ENCODE assay signal across 8 cellular contexts in genomic region chrX:110317820-110318663, GRCh38. TPM values are rescaled to one million over a fixed set of nuclear protein-coding genes. Genes with fewer than 3 reads are reported as not detected.
A peak's percentile ranks its signal among the peaks of the same experiment; 100 is the strongest.
DNase-seq lines count a peak whose midpoint lies in the region; ATAC-seq and TF ChIP-seq lines count a peak whose summit lies in the region.

TSS of gene AMMECR1 (minus strand) at chrX:110318085. CDS start at chrX:110318071, 14 bp downstream.

- peak within 1 kb of the TSS; percentile 21 for H3K27ac ChIP-seq in cingulate gyrus (ENCODE audit: low read depth, low read length)

- H3K4me3 Mint-ChIP-seq in activated CD4-positive, alpha-beta T cell treated with anti-CD3 and anti-CD28 coated beads for 36 hours = peak within 1 kb of the TSS; percentile 88

- H3K27me3 Mint-ChIP-seq in activated CD4-positive, alpha-beta T cell treated with anti-CD3 and anti-CD28 coated beads for 36 hours = no peaks in the 10 kb centered on the region

- peak; percentile 84 for TF ChIP-seq POLR2A in GM19193 (IDR thresholded peaks at IDR 0.05; ENCODE audit: extremely low read depth, insufficient read depth, insufficient read length)

- CTCF ChIA-PET in activated CD4-positive, alpha-beta T cell treated with anti-CD3 and anti-CD28 coated beads for 36 hours (lab: Charles Lee) = interaction anchor here (0.7 to 1.2 kb wide), 3 partner anchors 89 to 926 kb away, joined by 3 to 4 read pairs (median 4); no protein-coding TSS in a partner anchor

- H3K4me1 Mint-ChIP-seq in activated CD4-positive, alpha-beta T cell treated with anti-CD3 and anti-CD28 coated beads for 36 hours = peaks cover 22% of the 10 kb centered on the region

- H3K27ac Mint-ChIP-seq in activated CD4-positive, alpha-beta T cell treated with anti-CD3 and anti-CD28 coated beads for 36 hours = peak within 1 kb of the TSS; percentile 97

- peak; percentile 48 to 60 for DNase-seq in AML-193 (lab: John Stamatoyannopoulos, UW)
- DNase-seq in NCI-H460 (ENCODE audit: extremely low read depth, low read depth) = peak; percentile 78
- peak; percentile 87 for DNase-seq in activated CD4-positive, alpha-beta T cell treated with anti-CD3 and anti-CD28 coated beads for 36 hours
- peak; percentile 93 for DNase-seq in left kidney (ENCODE audit: low read depth, low spot score)
- peak; percentile 63 to 67 for DNase-seq in stimulated activated CD4-positive, alpha-beta T cell treated with anti-CD3 and anti-CD28 coated beads, Interleukin-1b, Interleukin-23, amount 100 ng/mL, for 4 hours (ENCODE audit: low read depth in 2 of 2)

- H3K9me3 Mint-ChIP-seq in activated CD4-positive, alpha-beta T cell treated with anti-CD3 and anti-CD28 coated beads for 36 hours (ENCODE audit: low read depth) = no peaks in the 10 kb centered on the region

- H3K36me3 Mint-ChIP-seq in activated CD4-positive, alpha-beta T cell treated with anti-CD3 and anti-CD28 coated beads for 36 hours (ENCODE audit: low read depth) = no peaks in the 10 kb centered on the region

- intact Hi-C loops in activated CD4-positive, alpha-beta T cell treated with anti-CD3 and anti-CD28 coated beads for 36 hours (cut with DNase I, micrococcal nuclease) = loop anchor here (1.0 to 10.0 kb wide), 10 partner anchors 23 to 781 kb away; partner anchors contain the start of gene TMEM164 (in 1 of the 2)

- POLR2A ChIA-PET in activated CD4-positive, alpha-beta T cell treated with anti-CD3 and anti-CD28 coated beads for 36 hours (lab: Charles Lee) = interaction anchor here (1.3 kb wide), 1 partner anchor 13 kb away, joined by 3 read pairs; no protein-coding TSS in a partner anchor

- peak; percentile 66 for ATAC-seq in HG03378 (IDR thresholded peaks at IDR 0.05; ENCODE audit: unreplicated experiment)
- ATAC-seq in activated CD4-positive, alpha-beta T cell treated with anti-CD3 and anti-CD28 coated beads for 36 hours = peak; percentile 79

RNA-seq across cellular contexts. Expression of gene AMMECR1, which starts in this region (rescaled TPM):
- total RNA-seq in NCI-H460 (2014; rRNA removed; shearing (Covaris generic)) = 26.5 and 30.0 TPM in 2 replicates
- polyA plus RNA-seq in NCI-H460 (2014; cell fraction: nucleus; rRNA removed) = 8.5 and 10.0 TPM in 2 replicates
- total RNA-seq in activated CD4-positive, alpha-beta T cell treated with anti-CD3 and anti-CD28 coated beads for 36 hours = 1 to 10 TPM; 6.9 to 7.6 TPM

Comparison
In these comparisons a context has a peak if more than half of its experiments do, and no peak if none do; other contexts are left out.
1. Peak in every context shown above with its lines: DNase-seq, ATAC-seq and H3K27ac ChIP-seq.